ENCODE assay signal across 22 cellular contexts in genomic region chr19:5237939-5238480, GRCh38.
"Had no signal": no experiment of that assay in that cellular context is flagged by ENCODE, and none has a peak within 500 bp of the region (broad histone marks: within the 10 kb centered on the region; RNA-seq: fewer than 3 reads in every experiment).

No MANE protein-coding gene starts in this region.

- ATAC-seq: left colon; left lung; naive thymus-derived CD8-positive, alpha-beta T cell; psoas muscle; stimulated activated naive CD8-positive, alpha-beta T cell treated with anti-CD3 and anti-CD28 coated beads, Interleukin-15, amount 100 ng/mL, for 72 hours had no signal

- H3K27me3 ChIP-seq: left lung, neutrophil, right lobe of liver, tibial nerve, vagina had no signal

- FAIRE-seq: islet of Langerhans, kidney had no signal

- H3K9ac ChIP-seq: parathyroid adenoma had no signal

- H3K36me3 ChIP-seq: neutrophil, right lobe of liver had no signal

- H3K9me3 ChIP-seq: left lung, neutrophil, psoas muscle, right lobe of liver, tibial nerve, vagina had no signal

- H3K4me1 ChIP-seq: left lung, parathyroid adenoma, psoas muscle, right lobe of liver, tibial nerve, vagina had no signal

- H3K4me3 ChIP-seq: left lung, psoas muscle, right lobe of liver, smooth muscle cell, tibial nerve, vagina had no signal

- DNase-seq: hypothalamus; immature natural killer cell; kidney; left colon; left lung; occipital lobe; right lobe of liver; stimulated activated CD4-positive, alpha-beta T cell treated with anti-CD3 and anti-CD28 coated beads, Interleukin-1b, Interleukin-23, amount 100 ng/mL, for 48 hours; stimulated activated CD4-positive, alpha-beta T cell treated with anti-CD3 and anti-CD28 coated beads, Interleukin-2, amount 100 ng/mL, for 48 hours; stimulated activated CD4-positive, alpha-beta T cell treated with anti-CD3 and anti-CD28 coated beads, Interleukin-4, amount 100 ng/mL, for 4 hours; stimulated activated CD8-positive, alpha-beta memory T cell treated with anti-CD3 and anti-CD28 coated beads, Interleukin-4, amount 100 ng/mL, for 48 hours; stimulated activated naive CD4-positive, alpha-beta T cell treated with Interleukin-2 at 50 U/mL for 16 hours; stimulated activated naive CD8-positive, alpha-beta T cell treated with anti-CD3 and anti-CD28 coated beads, Interleukin-15, amount 100 ng/mL, for 72 hours; substantia nigra had no signal

- H3K79me2 ChIP-seq: parathyroid adenoma had no signal

- H2AFZ ChIP-seq: parathyroid adenoma had no signal

- H3K4me2 ChIP-seq: smooth muscle cell had no signal

- H3K27ac ChIP-seq: left lung, neutrophil, parathyroid adenoma, psoas muscle, right lobe of liver, tibial nerve, vagina had no signal
